In genomic region chr16:3346041-3346440, GRCh38 we compare ENCODE assay signal across 13 cellular contexts. TPM values are rescaled to one million over a fixed set of nuclear protein-coding genes. Genes with fewer than 3 reads are reported as not detected.
"Had no signal": no experiment of that assay in that cellular context is flagged by ENCODE, and none has a peak within 500 bp of the region (broad histone marks: within the 10 kb centered on the region; RNA-seq: fewer than 3 reads in every experiment).

No MANE protein-coding gene starts in this region.

- H3K27ac ChIP-seq: GM23248, HL-60 had no signal

- H3K9me3 ChIP-seq: HAP-1 had no signal

- DNase-seq: GM23248, GOT3, H7, HFFc6, Karpas-422, KG1 had no signal

- H3K4me3 Mint-ChIP-seq: HFFc6, IgD-negative memory B cell had no signal

- H3K36me3 ChIP-seq: HAP-1 had no signal

- H3K9ac ChIP-seq: GM23248 had no signal

- H3K4me3 ChIP-seq: GM23248, HAP-1 had no signal

- H2AFZ ChIP-seq: GM23248 had no signal

- H3K4me1 Mint-ChIP-seq: IgD-negative memory B cell had no signal

- H3K9me3 Mint-ChIP-seq: HFFc6 had no signal

- H3K27me3 Mint-ChIP-seq: IgD-negative memory B cell had no signal

- ATAC-seq: HCT116, HepG2 had no signal

- H3K4me1 ChIP-seq: HAP-1 had no signal

- H3K27ac Mint-ChIP-seq: HFFc6, IgD-negative memory B cell had no signal

- H3K36me3 Mint-ChIP-seq: IgD-negative memory B cell had no signal

RNA-seq across cellular contexts. Expression of gene OR2C1, which starts 9.6 kb away (rescaled TPM):
- total RNA-seq: GM23248, H4, H7, HepG2, HFFc6, HT1080 had no signal

RNA-seq across cellular contexts. Expression of gene TIGD7, which starts 40.8 kb away (rescaled TPM):
- total RNA-seq: HepG2 had no signal
